ENCODE assay signal across 24 cellular contexts in genomic region chr2:224147174-224147573, GRCh38.
DNase-seq lines count a peak whose midpoint lies in the region; ATAC-seq and TF ChIP-seq lines count a peak whose summit lies in the region.
"Had no signal": no experiment of that assay in that cellular context is flagged by ENCODE, and none has a peak within 500 bp of the region (broad histone marks: within the 10 kb centered on the region; RNA-seq: fewer than 3 reads in every experiment).

No MANE protein-coding gene starts in this region.

- H3K9me3 Mint-ChIP-seq in activated T-helper 2 cell treated with anti-CD3 and anti-CD28 coated beads, Interferon-gamma antibody, Interleukin-2, Interleukin-4, amounts not matched to agents 10 μg/mL and 5 μg/mL and 100 μg/mL, durations not matched to agents 14 hours and 24 hours and 36 hours = no peaks in the 10 kb centered on the region
- H3K9me3 Mint-ChIP-seq: stimulated activated naive CD8-positive, alpha-beta T cell treated with anti-CD3 and anti-CD28 coated beads, Interleukin-15, Interleukin-2, amounts not matched to agents 100 ng/mL and 50 ng/mL, for 24 hours had no signal

- H4K20me1 ChIP-seq in PC-9 (ENCODE audit: insufficient read depth) = no peaks in the 10 kb centered on the region

- H3K27ac ChIP-seq in PC-9 = no peak overlapping the region
- H3K27ac ChIP-seq in epithelial cell of prostate = peak overlapping the region; percentile 93
- peak overlapping the region; percentile 73 to 85 for H3K27ac ChIP-seq in mucosa of rectum (ENCODE audit: low read depth in 2 of 2, low read length in 2 of 2)
- H3K27ac ChIP-seq in tibial artery = no peak overlapping the region
- H3K27ac ChIP-seq: SK-N-MC, upper lobe of left lung had no signal

- no peaks in the 10 kb centered on the region for H3K27me3 ChIP-seq in PC-9 (ENCODE audit: insufficient read depth, low read depth)
- H3K27me3 ChIP-seq in mucosa of rectum (ENCODE audit: control insufficient read depth in 2 of 2, insufficient read depth in 2 of 2, low read length in 2 of 2) = no peaks in the 10 kb centered on the region
- H3K27me3 ChIP-seq in tibial artery = no peaks in the 10 kb centered on the region
- H3K27me3 ChIP-seq: right atrium auricular region, upper lobe of left lung had no signal

- H3K36me3 Mint-ChIP-seq in activated T-helper 2 cell treated with anti-CD3 and anti-CD28 coated beads, Interferon-gamma antibody, Interleukin-2, Interleukin-4, amounts not matched to agents 10 μg/mL and 5 μg/mL and 100 μg/mL, durations not matched to agents 14 hours and 24 hours and 36 hours (ENCODE audit: low read depth) = no peaks in the 10 kb centered on the region
- H3K36me3 Mint-ChIP-seq: CD4-positive, alpha-beta memory T cell had no signal

- H3K4me3 ChIP-seq in PC-9 = no peak overlapping the region
- peak overlapping the region in 1 of 2 donors; percentile 49 for H3K4me3 ChIP-seq in mucosa of rectum (ENCODE audit: low read length in 2 of 2)
- no peak overlapping the region for H3K4me3 ChIP-seq in tibial artery
- H3K4me3 ChIP-seq: HAP-1, right atrium auricular region, SK-N-MC, upper lobe of left lung had no signal

- TF ChIP-seq CTCF in PC-9 (conservative IDR thresholded peaks at IDR 0.05) = no peak
- no peak for TF ChIP-seq CTCF in tibial artery (IDR thresholded peaks at IDR 0.05)

- POLR2A ChIA-PET in PC-9 (lab: Charles Lee; ENCODE audit: unreplicated experiment) = interaction anchor here (0.5 to 0.6 kb wide), 2 partner anchors 16 to 35 kb away, joined by 7 to 9 read pairs; no protein-coding TSS in a partner anchor

- DNase-seq in ELR (ENCODE audit: low read depth) (peak; percentile 85), PC-9 (peak; percentile 49 to 73), epithelial cell of prostate (ENCODE audit: low read depth, low spot score) (peak; percentile 41), NCI-H1930 (lab: John Stamatoyannopoulos, UW) (no peak), tibial artery (no peak)
- DNase-seq in activated T-helper 2 cell treated with anti-CD3 and anti-CD28 coated beads, Interferon-gamma antibody, Interleukin-2, Interleukin-4, amounts not matched to agents 10 μg/mL and 5 μg/mL and 100 μg/mL, durations not matched to agents 14 hours and 24 hours and 36 hours (ENCODE audit: low spot score) = no peak
- DNase-seq: activated CD4-positive, alpha-beta T cell treated with anti-CD3 and anti-CD28 coated beads for 1 hour; CD4-positive, alpha-beta memory T cell; cerebellar nuclear complex; DMS79 treated with DMSO at 0.1 percent for 48 hours; foreskin melanocyte; Kasumi-1; NCI-H1417 treated with DMSO at 0.1 percent for 48 hours; NCI-H2171 treated with DMSO at 0.1 percent for 48 hours; occipital lobe; OCI-M1; T1000; upper lobe of left lung had no signal

- intact Hi-C loops in PC-9 (cut with micrococcal nuclease; ENCODE audit: unreplicated experiment) (no loop called here), tibial artery (cut with DNase I; ENCODE audit: low total_unique reads) (no loop called here)
- intact Hi-C loops in activated T-helper 2 cell treated with anti-CD3 and anti-CD28 coated beads, Interferon-gamma antibody, Interleukin-2, Interleukin-4, amounts not matched to agents 10 μg/mL and 5 μg/mL and 100 μg/mL, durations not matched to agents 14 hours and 24 hours and 36 hours (cut with micrococcal nuclease) = no loop called here

- CTCF ChIA-PET in PC-9 (lab: Charles Lee) = interaction anchor here (0.8 kb wide), 1 partner anchor 137 kb away, joined by 3 read pairs; no protein-coding TSS in a partner anchor

- no TSS peak for BruUV-seq in PC-9 (replicated peaks; lab: Mats Ljungman, UMichigan)

- no peaks in the 10 kb centered on the region for H3K9me2 ChIP-seq in PC-9 (ENCODE audit: insufficient read depth)

- H3K4me1 Mint-ChIP-seq in activated T-helper 2 cell treated with anti-CD3 and anti-CD28 coated beads, Interferon-gamma antibody, Interleukin-2, Interleukin-4, amounts not matched to agents 10 μg/mL and 5 μg/mL and 100 μg/mL, durations not matched to agents 14 hours and 24 hours and 36 hours (ENCODE audit: low read depth) = no peaks in the 10 kb centered on the region
- H3K4me1 Mint-ChIP-seq: CD4-positive, alpha-beta memory T cell had no signal

- H3K36me3 ChIP-seq in PC-9 (ENCODE audit: low read depth) = no peaks in the 10 kb centered on the region
- H3K36me3 ChIP-seq in mucosa of rectum (ENCODE audit: control insufficient read depth in 2 of 2, insufficient read depth in 2 of 2, low read length in 2 of 2) = no peaks in the 10 kb centered on the region
- no peaks in the 10 kb centered on the region for H3K36me3 ChIP-seq in tibial artery
- H3K36me3 ChIP-seq: HAP-1, right atrium auricular region, upper lobe of left lung had no signal

- no peak overlapping the region for H3K4me3 Mint-ChIP-seq in activated T-helper 2 cell treated with anti-CD3 and anti-CD28 coated beads, Interferon-gamma antibody, Interleukin-2, Interleukin-4, amounts not matched to agents 10 μg/mL and 5 μg/mL and 100 μg/mL, durations not matched to agents 14 hours and 24 hours and 36 hours (ENCODE audit: low read depth)
- H3K4me3 Mint-ChIP-seq: CD4-positive, alpha-beta memory T cell; stimulated activated naive CD8-positive, alpha-beta T cell treated with anti-CD3 and anti-CD28 coated beads, Interleukin-15, Interleukin-2, amounts not matched to agents 100 ng/mL and 50 ng/mL, for 24 hours had no signal

- peak overlapping the region; percentile 23 for H3K4me2 ChIP-seq in PC-9

- ATAC-seq in GM19463 (IDR thresholded peaks at IDR 0.05; ENCODE audit: unreplicated experiment) = no peak

- H3K27me3 Mint-ChIP-seq in activated T-helper 2 cell treated with anti-CD3 and anti-CD28 coated beads, Interferon-gamma antibody, Interleukin-2, Interleukin-4, amounts not matched to agents 10 μg/mL and 5 μg/mL and 100 μg/mL, durations not matched to agents 14 hours and 24 hours and 36 hours (ENCODE audit: low read depth) = peaks cover 8% of the 10 kb centered on the region

- peaks cover 44% of the 10 kb centered on the region for H3F3A ChIP-seq in PC-9 (ENCODE audit: insufficient read depth, low read depth)

- H3K4me1 ChIP-seq in PC-9 (replicated peaks; ENCODE audit: insufficient read depth) (peaks cover 72% of the 10 kb centered on the region), mucosa of rectum (ENCODE audit: control insufficient read depth in 2 of 2, insufficient read depth in 2 of 2, low read length in 2 of 2) (peaks cover 15 to 24% of the 10 kb centered on the region in 2 donors), tibial artery (no peaks in the 10 kb centered on the region)
- H3K4me1 ChIP-seq: HAP-1, right atrium auricular region, upper lobe of left lung had no signal

- no peak overlapping the region for H3K27ac Mint-ChIP-seq in activated T-helper 2 cell treated with anti-CD3 and anti-CD28 coated beads, Interferon-gamma antibody, Interleukin-2, Interleukin-4, amounts not matched to agents 10 μg/mL and 5 μg/mL and 100 μg/mL, durations not matched to agents 14 hours and 24 hours and 36 hours
- H3K27ac Mint-ChIP-seq: CD4-positive, alpha-beta memory T cell; stimulated activated naive CD8-positive, alpha-beta T cell treated with anti-CD3 and anti-CD28 coated beads, Interleukin-15, Interleukin-2, amounts not matched to agents 100 ng/mL and 50 ng/mL, for 24 hours had no signal

- H3K9me3 ChIP-seq in PC-9 (ENCODE audit: insufficient read depth, low read depth) (peaks cover 8% of the 10 kb centered on the region; the same call in 1 of the 2 replicates), mucosa of rectum (ENCODE audit: control insufficient read depth in 2 of 2, low read length in 2 of 2) (no peaks in the 10 kb centered on the region), tibial artery (no peaks in the 10 kb centered on the region)
- H3K9me3 ChIP-seq: HAP-1, right atrium auricular region, upper lobe of left lung had no signal

- H3K79me2 ChIP-seq in PC-9 (ENCODE audit: low read depth) = no peaks in the 10 kb centered on the region

- no peak overlapping the region for H3K9ac ChIP-seq in mucosa of rectum (ENCODE audit: low read depth in 1 of 2, low read length in 2 of 2)

- H2AFZ ChIP-seq in PC-9 = no peak overlapping the region

Comparison
In these comparisons a context has a peak if more than half of its experiments do, and no peak if none do; other contexts are left out.
1. DNase-seq: peak in ELR (single experiment), PC-9 (2 of 2) and epithelial cell of prostate (single experiment); none in NCI-H1930 (0 of 2), activated T-helper 2 cell treated with anti-CD3 and anti-CD28 coated beads, Interferon-gamma antibody, Interleukin-2, Interleukin-4, amounts not matched to agents 10 μg/mL and 5 μg/mL and 100 μg/mL, durations not matched to agents 14 hours and 24 hours and 36 hours (single experiment) and tibial artery (0 of 2).
2. H3K27ac ChIP-seq: peak in epithelial cell of prostate (single experiment) and mucosa of rectum (2 of 2); none in PC-9 (single experiment) and tibial artery (0 of 2).